2 cellular contexts compared by ENCODE assay signal in the genomic region with DNA sequence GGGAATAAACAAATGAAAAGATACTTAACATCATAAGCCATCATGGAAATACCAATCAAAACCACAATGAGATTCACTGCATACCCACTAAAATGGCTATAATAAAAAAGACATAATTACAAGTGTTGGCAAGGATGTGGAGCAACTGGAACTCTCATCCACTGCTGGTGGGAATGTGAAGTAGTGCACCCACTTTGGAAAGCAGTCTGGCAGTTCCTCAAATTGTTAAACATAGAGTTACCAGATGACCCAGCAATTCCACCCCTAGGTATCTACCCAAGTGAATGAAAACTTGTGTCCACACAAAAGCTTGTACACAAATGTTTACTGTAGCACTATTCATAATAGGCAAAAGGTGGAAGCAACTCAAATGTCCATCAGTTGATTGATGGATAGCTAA.
TF ChIP-seq lines count a peak whose summit lies in the region.

No MANE protein-coding gene starts in this region.

TF ChIP-seq in HEK293, 187 proteins besides CTCF, POLR2A, EP300 and RAD21 (continued from another document):
- TF ChIP-seq ZNF560 (tag by site-specific recombination; IDR thresholded peaks at IDR 0.05; ENCODE audit: borderline replicate concordance) (no peak), ZNF211 (tag by site-specific recombination; IDR thresholded peaks at IDR 0.05; ENCODE audit: low read depth) (no peak), ZNF837 (tag by site-specific recombination; IDR thresholded peaks at IDR 0.05) (no peak), TRIM28 (IDR thresholded peaks at IDR 0.05; ENCODE audit: borderline replicate concordance, low read length) (peak; percentile 79; the same call in 1 of the 2 replicates), GLIS1 (tag by site-specific recombination; IDR thresholded peaks at IDR 0.05) (no peak), ZNF324 (tag by site-specific recombination; IDR thresholded peaks at IDR 0.05) (no peak)
- TF ChIP-seq, protein P1, sequence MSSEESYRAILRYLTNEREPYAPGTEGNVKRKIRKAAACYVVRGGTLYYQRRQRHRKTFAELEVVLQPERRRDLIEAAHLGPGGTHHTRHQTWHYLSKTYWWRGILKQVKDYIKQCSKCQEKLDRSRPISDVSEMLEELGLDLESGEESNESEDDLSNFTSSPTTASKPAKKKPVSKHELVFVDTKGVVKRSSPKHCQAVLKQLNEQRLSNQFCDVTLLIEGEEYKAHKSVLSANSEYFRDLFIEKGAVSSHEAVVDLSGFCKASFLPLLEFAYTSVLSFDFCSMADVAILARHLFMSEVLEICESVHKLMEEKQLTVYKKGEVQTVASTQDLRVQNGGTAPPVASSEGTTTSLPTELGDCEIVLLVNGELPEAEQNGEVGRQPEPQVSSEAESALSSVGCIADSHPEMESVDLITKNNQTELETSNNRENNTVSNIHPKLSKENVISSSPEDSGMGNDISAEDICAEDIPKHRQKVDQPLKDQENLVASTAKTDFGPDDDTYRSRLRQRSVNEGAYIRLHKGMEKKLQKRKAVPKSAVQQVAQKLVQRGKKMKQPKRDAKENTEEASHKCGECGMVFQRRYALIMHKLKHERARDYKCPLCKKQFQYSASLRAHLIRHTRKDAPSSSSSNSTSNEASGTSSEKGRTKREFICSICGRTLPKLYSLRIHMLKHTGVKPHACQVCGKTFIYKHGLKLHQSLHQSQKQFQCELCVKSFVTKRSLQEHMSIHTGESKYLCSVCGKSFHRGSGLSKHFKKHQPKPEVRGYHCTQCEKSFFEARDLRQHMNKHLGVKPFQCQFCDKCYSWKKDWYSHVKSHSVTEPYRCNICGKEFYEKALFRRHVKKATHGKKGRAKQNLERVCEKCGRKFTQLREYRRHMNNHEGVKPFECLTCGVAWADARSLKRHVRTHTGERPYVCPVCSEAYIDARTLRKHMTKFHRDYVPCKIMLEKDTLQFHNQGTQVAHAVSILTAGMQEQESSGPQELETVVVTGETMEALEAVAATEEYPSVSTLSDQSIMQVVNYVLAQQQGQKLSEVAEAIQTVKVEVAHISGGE (tag by site-specific recombination; conservative IDR thresholded peaks at IDR 0.05; ENCODE audit: low read depth), result no peak
- TF ChIP-seq, protein P2, sequence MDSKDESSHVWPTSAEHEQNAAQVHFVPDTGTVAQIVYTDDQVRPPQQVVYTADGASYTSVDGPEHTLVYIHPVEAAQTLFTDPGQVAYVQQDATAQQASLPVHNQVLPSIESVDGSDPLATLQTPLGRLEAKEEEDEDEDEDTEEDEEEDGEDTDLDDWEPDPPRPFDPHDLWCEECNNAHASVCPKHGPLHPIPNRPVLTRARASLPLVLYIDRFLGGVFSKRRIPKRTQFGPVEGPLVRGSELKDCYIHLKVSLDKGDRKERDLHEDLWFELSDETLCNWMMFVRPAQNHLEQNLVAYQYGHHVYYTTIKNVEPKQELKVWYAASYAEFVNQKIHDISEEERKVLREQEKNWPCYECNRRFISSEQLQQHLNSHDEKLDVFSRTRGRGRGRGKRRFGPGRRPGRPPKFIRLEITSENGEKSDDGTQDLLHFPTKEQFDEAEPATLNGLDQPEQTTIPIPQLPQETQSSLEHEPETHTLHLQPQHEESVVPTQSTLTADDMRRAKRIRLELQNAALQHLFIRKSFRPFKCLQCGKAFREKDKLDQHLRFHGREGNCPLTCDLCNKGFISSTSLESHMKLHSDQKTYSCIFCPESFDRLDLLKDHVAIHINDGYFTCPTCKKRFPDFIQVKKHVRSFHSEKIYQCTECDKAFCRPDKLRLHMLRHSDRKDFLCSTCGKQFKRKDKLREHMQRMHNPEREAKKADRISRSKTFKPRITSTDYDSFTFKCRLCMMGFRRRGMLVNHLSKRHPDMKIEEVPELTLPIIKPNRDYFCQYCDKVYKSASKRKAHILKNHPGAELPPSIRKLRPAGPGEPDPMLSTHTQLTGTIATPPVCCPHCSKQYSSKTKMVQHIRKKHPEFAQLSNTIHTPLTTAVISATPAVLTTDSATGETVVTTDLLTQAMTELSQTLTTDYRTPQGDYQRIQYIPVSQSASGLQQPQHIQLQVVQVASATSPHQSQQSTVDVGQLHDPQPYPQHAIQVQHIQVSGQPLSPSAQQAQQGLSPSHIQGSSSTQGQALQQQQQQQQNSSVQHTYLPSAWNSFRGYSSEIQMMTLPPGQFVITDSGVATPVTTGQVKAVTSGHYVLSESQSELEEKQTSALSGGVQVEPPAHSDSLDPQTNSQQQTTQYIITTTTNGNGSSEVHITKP (tag by site-specific recombination; IDR thresholded peaks at IDR 0.05), result no peak

TF ChIP-seq in K562, 482 proteins besides CTCF, POLR2A, EP300 and RAD21 (continued from another document):
- 0 out of 4 replicates have a peak, but pooled peaks of 1 of the 2 experiments have one; percentile 13 for TF ChIP-seq TRIM24 (IDR thresholded peaks at IDR 0.05)
